Comparison of ENCODE assay signal across 8 cellular contexts in the genomic region with DNA sequence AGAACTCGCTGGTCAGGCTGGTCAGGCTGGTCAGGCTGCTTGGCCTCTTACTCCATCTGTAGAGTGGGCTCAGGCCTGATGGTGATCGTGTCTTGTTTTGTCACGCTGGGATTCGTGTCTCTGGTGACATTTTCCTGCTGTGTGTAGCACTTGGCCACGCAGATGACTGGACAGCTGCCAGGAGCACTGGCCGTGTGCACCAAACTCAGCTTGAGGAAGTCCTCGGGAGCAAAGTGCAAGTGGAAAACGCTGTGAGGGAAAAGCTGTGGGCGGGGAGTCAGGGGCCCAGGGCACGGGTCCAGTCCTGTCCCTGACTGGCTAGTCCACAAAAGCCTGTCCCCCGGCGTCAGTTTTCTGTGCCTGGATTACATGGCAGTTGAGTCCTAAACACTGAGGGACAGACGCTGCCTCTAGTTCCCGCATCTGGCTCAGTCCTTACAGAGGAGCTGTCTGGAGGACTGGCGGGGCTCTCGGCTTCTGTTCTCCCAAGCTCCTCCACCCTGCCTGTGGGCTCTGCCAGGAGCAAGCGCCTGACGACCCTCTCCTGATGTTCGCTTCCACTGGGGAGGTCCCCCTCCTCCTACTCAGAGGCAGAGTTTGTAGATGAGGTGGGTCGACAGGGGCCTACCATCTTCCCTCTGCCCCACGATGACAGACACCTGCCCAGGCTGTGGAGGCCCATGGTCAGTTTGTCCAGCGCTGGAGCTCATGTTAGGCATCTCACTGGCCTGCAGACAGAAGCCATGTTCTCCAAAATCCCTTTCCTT. TPM values are rescaled to one million over a fixed set of nuclear protein-coding genes. Genes with fewer than 3 reads are reported as not detected.
DNase-seq lines count a peak whose midpoint lies in the region; ATAC-seq, FAIRE-seq and TF ChIP-seq lines count a peak whose summit lies in the region.

No MANE protein-coding gene starts in this region.

- H3K14ac ChIP-seq in trophoblast cell (ENCODE audit: low read length): no peak overlapping the region

- H3K4me1 ChIP-seq in A549: peaks cover 16% of the 10 kb centered on the region
- H3K4me1 ChIP-seq in adipocyte (ENCODE audit: control insufficient read depth, insufficient read depth, low read length): peaks cover 19% of the 10 kb centered on the region
- peaks cover 18 to 26% (median 21%) of the 10 kb centered on the region in 3 donors for H3K4me1 ChIP-seq in skeletal muscle tissue (ENCODE audit: control insufficient read depth in 3 of 3, insufficient read depth in 3 of 3, low read length in 3 of 3)
- peaks cover 3 to 9% of the 10 kb centered on the region in 2 experiments for H3K4me1 ChIP-seq in trophoblast cell (ENCODE audit: control insufficient read depth in 1 of 2, insufficient read depth in 2 of 2, low read length in 2 of 2)

- H3K4me2 ChIP-seq in A549: peak overlapping the region; percentile 98
- no peak overlapping the region for H3K4me2 ChIP-seq in trophoblast cell (ENCODE audit: low read length)

- H3K9me3 ChIP-seq in A549 (no peaks in the 10 kb centered on the region), adipocyte (ENCODE audit: control insufficient read depth, low read length) (no peaks in the 10 kb centered on the region), iPS-18c (ENCODE audit: control insufficient read depth, insufficient read depth, low read length) (no peaks in the 10 kb centered on the region), skeletal muscle tissue (ENCODE audit: control insufficient read depth in 3 of 3, low read length in 3 of 3) (no peaks in the 10 kb centered on the region), trophoblast cell (ENCODE audit: insufficient read depth, low read depth, low read length) (peaks cover 1% of the 10 kb centered on the region)

- H3K4me3 ChIP-seq in A549 (peak overlapping the region; percentile 66), H7 (ENCODE audit: insufficient read depth, low read depth, low read length) (peak overlapping the region; percentile 0; the same call in 1 of the 2 replicates), adipocyte (ENCODE audit: low read length) (peak overlapping the region; percentile 73), iPS-18c (ENCODE audit: insufficient read depth, low read depth, low read length) (peak overlapping the region; percentile 36), skeletal muscle tissue (ENCODE audit: low read length in 3 of 3) (peak overlapping the region; percentile 67 to 97 (median 90)), trophoblast cell (ENCODE audit: low read depth, low read length) (no peak overlapping the region)

- no peak for TF ChIP-seq CTCF in A549 (IDR thresholded peaks at IDR 0.05)

- no peak for FAIRE-seq in A549 (lab: Jason Lieb, UNC)

- peak; percentile 28 to 51 for DNase-seq in A549 (ENCODE audit: low read depth in 1 of 2, low spot score in 1 of 2)
- DNase-seq in H7: peak; percentile 68
- DNase-seq in adipocyte (ENCODE audit: low read depth): no peak
- DNase-seq in activated gamma-delta T cell (lab: John Stamatoyannopoulos, UW): no peak
- DNase-seq in stimulated activated CD4-positive, alpha-beta T cell treated with anti-CD3 and anti-CD28 coated beads, Interleukin-2, amount 100 ng/mL, for 24 hours: no peak
- DNase-seq in trophoblast cell: no peak

- no peaks in the 10 kb centered on the region for H3K79me2 ChIP-seq in trophoblast cell (ENCODE audit: control insufficient read depth, insufficient read depth, low read length, poor library complexity)

- no peaks in the 10 kb centered on the region for H3K36me3 ChIP-seq in H7 (replicated peaks; ENCODE audit: control insufficient read depth, insufficient read depth, low read length)
- no peaks in the 10 kb centered on the region for H3K36me3 ChIP-seq in adipocyte (ENCODE audit: control insufficient read depth, insufficient read depth, low read length, severe bottlenecking)
- no peaks in the 10 kb centered on the region for H3K36me3 ChIP-seq in skeletal muscle tissue (ENCODE audit: control insufficient read depth in 3 of 3, insufficient read depth in 3 of 3, low read length in 3 of 3)
- no peaks in the 10 kb centered on the region for H3K36me3 ChIP-seq in trophoblast cell (ENCODE audit: control insufficient read depth in 1 of 2, insufficient read depth in 2 of 2, low read length in 2 of 2)

- CTCF ChIA-PET in A549 (lab: Yijun Ruan, JAX): interaction anchor here (1.2 to 3.6 kb wide), 7 partner anchors 8 to 230 kb away, joined by 3 to 40 read pairs (median 4); a partner anchor contains a TSS

- H3K27ac ChIP-seq in A549 (peak overlapping the region; percentile 44 to 58; a peak in 4 of 6 replicates), skeletal muscle tissue (ENCODE audit: low read depth, low read length) (peak overlapping the region; percentile 96), trophoblast cell (ENCODE audit: low read depth, low read length) (no peak overlapping the region)

- H4K91ac ChIP-seq in trophoblast cell (ENCODE audit: low read depth, low read length): no peak overlapping the region

- H2BK12ac ChIP-seq in trophoblast cell (ENCODE audit: low read length): no peak overlapping the region

- peak; percentile 11 to 23; a peak in 4 of 6 replicates for ATAC-seq in A549

- no peak overlapping the region for H2BK5ac ChIP-seq in trophoblast cell (ENCODE audit: low read depth, low read length, poor library complexity)

- TF ChIP-seq EP300 in A549 (IDR thresholded peaks at IDR 0.05): no peak

- no peak overlapping the region for H4K12ac ChIP-seq in trophoblast cell (ENCODE audit: low read depth, low read length)

- no peak overlapping the region for H2BK120ac ChIP-seq in trophoblast cell (ENCODE audit: insufficient read depth, low read length, poor library complexity)

- no peak overlapping the region for H2AFZ ChIP-seq in trophoblast cell (ENCODE audit: insufficient read depth, low read length, poor library complexity)

- no peak overlapping the region for H4K8ac ChIP-seq in trophoblast cell (ENCODE audit: low read depth, low read length)

- H3K18ac ChIP-seq in trophoblast cell (ENCODE audit: low read length): no peak overlapping the region

- WGBS in A549 (ENCODE audit: missing lambda C conversion rate): 33% methylated on average over 5 of the region's 22 CpGs
- no CpG with 5 or more reads among the region's 22 CpGs for WGBS in trophoblast cell (ENCODE audit: extremely low coverage, insufficient coverage, insufficient read length)

- H3K27me3 ChIP-seq in H7 (ENCODE audit: control insufficient read depth, insufficient read depth, low read length) (peaks cover 16% of the 10 kb centered on the region), adipocyte (replicated peaks; ENCODE audit: control insufficient read depth, insufficient read depth, low read length) (no peaks in the 10 kb centered on the region), skeletal muscle tissue (ENCODE audit: control insufficient read depth in 3 of 3, insufficient read depth in 3 of 3, low read length in 3 of 3) (no peaks in the 10 kb centered on the region), trophoblast cell (ENCODE audit: insufficient read depth, low read length) (no peaks in the 10 kb centered on the region)

- H3K23ac ChIP-seq in trophoblast cell (ENCODE audit: low read length): no peak overlapping the region

- TF ChIP-seq RAD21 in A549 (conservative IDR thresholded peaks at IDR 0.05 in 1 of 2, IDR thresholded peaks at IDR 0.05 in 1 of 2): no peak

- H3K79me1 ChIP-seq in trophoblast cell (ENCODE audit: low read length): no peaks in the 10 kb centered on the region

- TF ChIP-seq POLR2A in A549 (IDR thresholded peaks at IDR 0.05; ENCODE audit: low read length): no peak

- peak overlapping the region; percentile 39 for H3K9ac ChIP-seq in adipocyte (ENCODE audit: low read length)
- H3K9ac ChIP-seq in skeletal muscle tissue (ENCODE audit: low read depth in 1 of 3, low read length in 3 of 3): peak overlapping the region in 2 of 3 donors; percentile 42 to 62
- H3K9ac ChIP-seq in trophoblast cell (ENCODE audit: low read length): no peak overlapping the region

- H3K4ac ChIP-seq in trophoblast cell (ENCODE audit: low read depth, low read length): no peak overlapping the region

- POLR2A ChIA-PET in A549 (lab: Yijun Ruan, JAX): interaction anchor here (0.6 to 0.9 kb wide), 2 partner anchors 36 to 315 kb away, joined by 3 read pairs; a partner anchor contains a TSS

- H2AK5ac ChIP-seq in trophoblast cell (ENCODE audit: low read length): no peak overlapping the region

TF ChIP-seq in A549, 52 proteins besides CTCF, POLR2A, EP300 and RAD21:
- TF ChIP-seq MAZ (IDR thresholded peaks at IDR 0.05; ENCODE audit: borderline replicate concordance, low read depth, low read length): no peak
- TF ChIP-seq ZNF302 (CRISPR knock-in tag; IDR thresholded peaks at IDR 0.05): no peak
- TF ChIP-seq HOXB13 (CRISPR knock-in tag; IDR thresholded peaks at IDR 0.05; ENCODE audit: low read depth): no peak
- TF ChIP-seq RARB (CRISPR knock-in tag; IDR thresholded peaks at IDR 0.05): no peak
- no peak for TF ChIP-seq CEBPB (IDR thresholded peaks at IDR 0.05)
- no peak for TF ChIP-seq HOXB5 (CRISPR knock-in tag; IDR thresholded peaks at IDR 0.05)
- TF ChIP-seq, protein P1, sequence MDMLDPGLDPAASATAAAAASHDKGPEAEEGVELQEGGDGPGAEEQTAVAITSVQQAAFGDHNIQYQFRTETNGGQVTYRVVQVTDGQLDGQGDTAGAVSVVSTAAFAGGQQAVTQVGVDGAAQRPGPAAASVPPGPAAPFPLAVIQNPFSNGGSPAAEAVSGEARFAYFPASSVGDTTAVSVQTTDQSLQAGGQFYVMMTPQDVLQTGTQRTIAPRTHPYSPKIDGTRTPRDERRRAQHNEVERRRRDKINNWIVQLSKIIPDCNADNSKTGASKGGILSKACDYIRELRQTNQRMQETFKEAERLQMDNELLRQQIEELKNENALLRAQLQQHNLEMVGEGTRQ (IDR thresholded peaks at IDR 0.05): no peak
- TF ChIP-seq HEYL (CRISPR knock-in tag; IDR thresholded peaks at IDR 0.05): no peak

RNA-seq across cellular contexts. Expression of a gene that starts 35.9 kb away (rescaled TPM):
- 50.9 and 72.0 TPM in 2 replicates for polyA plus RNA-seq in A549 (2011; rRNA removed)
- polyA plus RNA-seq in A549 (2012; cell fraction: cytosol; rRNA removed): 32.5 and 40.2 TPM in 2 replicates
- polyA plus RNA-seq in A549 (2012; cell fraction: nucleus; rRNA removed): 14.1 and 17.2 TPM in 2 replicates
- polyA plus RNA-seq in A549 (2017; fragmentation: RNase III; extraction: RNeasy Plus Mini Kit Qiagen cat#74134 plus additional on column Dnase treatment): 45.5 to 57.6 TPM (median 46.2 TPM) in 3 replicates
- 21.4 and 24.1 TPM in 2 replicates for polyA minus RNA-seq in A549 (2011; rRNA and poly(A)+ RNA removed)
- 30.7 and 35.4 TPM in 2 replicates for total RNA-seq in H7 (2014; rRNA removed; shearing (Covaris generic))
- 19.3 TPM for total RNA-seq in skeletal muscle tissue
- 21.7 and 22.8 TPM in 2 replicates for polyA plus RNA-seq in trophoblast cell (2013)

Comparison
In these comparisons a context has a peak if more than half of its experiments do, and no peak if none do; other contexts are left out.
1. DNase-seq: peak in A549 (2 of 2) and H7 (single experiment); none in adipocyte (single experiment), activated gamma-delta T cell (single experiment), stimulated activated CD4-positive, alpha-beta T cell treated with anti-CD3 and anti-CD28 coated beads, Interleukin-2, amount 100 ng/mL, for 24 hours (0 of 2) and trophoblast cell (0 of 2).